Comparison of ENCODE assay signal across 1 cellular context in the genomic region with DNA sequence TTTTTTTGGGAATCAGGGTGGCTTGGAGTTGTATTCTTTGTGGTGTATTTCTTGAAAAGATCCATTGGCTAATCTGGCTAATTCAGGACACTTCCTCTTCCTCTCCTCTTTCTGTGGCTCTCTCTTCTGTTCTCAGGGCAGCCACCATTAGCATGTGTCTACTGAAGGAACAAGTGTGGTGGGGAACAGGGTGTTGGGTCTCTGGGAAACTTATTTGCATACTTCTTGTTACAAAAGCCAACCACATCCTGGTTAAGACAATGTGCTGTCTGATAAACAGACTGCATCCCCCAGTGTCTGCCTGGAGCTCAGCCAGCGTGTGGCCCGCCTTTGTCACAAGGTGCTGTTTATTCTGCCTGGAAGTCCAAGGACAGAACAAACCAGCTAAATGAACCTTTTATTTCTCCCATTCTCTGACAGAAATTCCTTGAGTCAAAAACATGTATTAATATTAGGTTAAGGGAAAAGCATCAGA.
TF ChIP-seq lines count a peak whose summit lies in the region.

No MANE protein-coding gene starts in this region.

TF ChIP-seq in HepG2, 621 proteins besides CTCF, POLR2A, EP300 and RAD21 (continued from another document and continues in another):
- TF ChIP-seq MLXIP (CRISPR knock-in tag; IDR thresholded peaks at IDR 0.05; ENCODE audit: borderline replicate concordance) (no peak), ZFAT (CRISPR knock-in tag; conservative IDR thresholded peaks at IDR 0.05) (no peak), ZNF264 (CRISPR knock-in tag; IDR thresholded peaks at IDR 0.05) (no peak), SNRNP70 (IDR thresholded peaks at IDR 0.05; ENCODE audit: low read depth, low read length) (no peak), ZNF75D (CRISPR knock-in tag; IDR thresholded peaks at IDR 0.05; ENCODE audit: borderline replicate concordance) (no peak), CEBPB (IDR thresholded peaks at IDR 0.05; ENCODE audit: borderline replicate concordance, low read depth, low read length) (no peak), RBM39 (IDR thresholded peaks at IDR 0.05; ENCODE audit: low read depth, low read length, poor library complexity, severe bottlenecking) (no peak), CSRNP1 (CRISPR knock-in tag; IDR thresholded peaks at IDR 0.05) (peak; percentile 66; the same call in 1 of the 2 replicates), GMEB2 (CRISPR knock-in tag; IDR thresholded peaks at IDR 0.05; ENCODE audit: low read depth) (no peak), ZNF354B (CRISPR knock-in tag; IDR thresholded peaks at IDR 0.05) (no peak), ZNF784 (CRISPR knock-in tag; IDR thresholded peaks at IDR 0.05; ENCODE audit: borderline replicate concordance) (no peak), TOPORS (CRISPR knock-in tag; IDR thresholded peaks at IDR 0.05) (peak; percentile 55; the same call in 1 of the 2 replicates), BRF2 (CRISPR knock-in tag; IDR thresholded peaks at IDR 0.05) (peak; percentile 51; the same call in 1 of the 2 replicates), FOXK1 (CRISPR knock-in tag; IDR thresholded peaks at IDR 0.05; ENCODE audit: borderline replicate concordance, low read depth) (peak; percentile 99), KAT8 (CRISPR knock-in tag; IDR thresholded peaks at IDR 0.05) (peak; percentile 74), NR1H2 (CRISPR knock-in tag; IDR thresholded peaks at IDR 0.05; ENCODE audit: borderline replicate concordance, low read depth) (peak; percentile 49; the same call in 1 of the 2 replicates), KLF11 (CRISPR knock-in tag; IDR thresholded peaks at IDR 0.05) (no peak), KLF6 (CRISPR knock-in tag; IDR thresholded peaks at IDR 0.05) (no peak), ZNF34 (CRISPR knock-in tag; IDR thresholded peaks at IDR 0.05; ENCODE audit: borderline replicate concordance) (no peak), ZNF652 (CRISPR knock-in tag; IDR thresholded peaks at IDR 0.05; ENCODE audit: borderline replicate concordance, low read depth) (no peak), U2AF2 (IDR thresholded peaks at IDR 0.05; ENCODE audit: low read depth, low read length) (no peak), NR0B2 (CRISPR knock-in tag; IDR thresholded peaks at IDR 0.05) (no peak), SMYD3 (CRISPR knock-in tag; IDR thresholded peaks at IDR 0.05) (0 out of 2 replicates have a peak, but pooled peaks have one; percentile 61), TBP (CRISPR knock-in tag; IDR thresholded peaks at IDR 0.05) (no peak), KDM3A (CRISPR knock-in tag; IDR thresholded peaks at IDR 0.05; ENCODE audit: low read depth) (no peak), ZNF747 (CRISPR knock-in tag; IDR thresholded peaks at IDR 0.05; ENCODE audit: borderline replicate concordance) (no peak), NFKBIZ (CRISPR knock-in tag; IDR thresholded peaks at IDR 0.05) (peak; percentile 99), ZEB1 (IDR thresholded peaks at IDR 0.05; ENCODE audit: insufficient replicate concordance, low read depth) (no peak), ZNF609 (CRISPR knock-in tag; IDR thresholded peaks at IDR 0.05; ENCODE audit: borderline replicate concordance) (peak; percentile 94), TEAD2 (CRISPR knock-in tag; IDR thresholded peaks at IDR 0.05) (no peak), REPIN1 (CRISPR knock-in tag; IDR thresholded peaks at IDR 0.05; ENCODE audit: borderline replicate concordance, low read depth) (peak; percentile 83), ZNF577 (CRISPR knock-in tag; IDR thresholded peaks at IDR 0.05; ENCODE audit: borderline replicate concordance, low read depth) (no peak), MTF1 (CRISPR knock-in tag; IDR thresholded peaks at IDR 0.05) (no peak)
- TF ChIP-seq, protein P1, sequence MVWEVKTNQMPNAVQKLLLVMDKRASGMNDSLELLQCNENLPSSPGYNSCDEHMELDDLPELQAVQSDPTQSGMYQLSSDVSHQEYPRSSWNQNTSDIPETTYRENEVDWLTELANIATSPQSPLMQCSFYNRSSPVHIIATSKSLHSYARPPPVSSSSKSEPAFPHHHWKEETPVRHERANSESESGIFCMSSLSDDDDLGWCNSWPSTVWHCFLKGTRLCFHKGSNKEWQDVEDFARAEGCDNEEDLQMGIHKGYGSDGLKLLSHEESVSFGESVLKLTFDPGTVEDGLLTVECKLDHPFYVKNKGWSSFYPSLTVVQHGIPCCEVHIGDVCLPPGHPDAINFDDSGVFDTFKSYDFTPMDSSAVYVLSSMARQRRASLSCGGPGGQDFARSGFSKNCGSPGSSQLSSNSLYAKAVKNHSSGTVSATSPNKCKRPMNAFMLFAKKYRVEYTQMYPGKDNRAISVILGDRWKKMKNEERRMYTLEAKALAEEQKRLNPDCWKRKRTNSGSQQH (CRISPR knock-in tag; IDR thresholded peaks at IDR 0.05; ENCODE audit: low read depth): no peak
- TF ChIP-seq, protein P2, sequence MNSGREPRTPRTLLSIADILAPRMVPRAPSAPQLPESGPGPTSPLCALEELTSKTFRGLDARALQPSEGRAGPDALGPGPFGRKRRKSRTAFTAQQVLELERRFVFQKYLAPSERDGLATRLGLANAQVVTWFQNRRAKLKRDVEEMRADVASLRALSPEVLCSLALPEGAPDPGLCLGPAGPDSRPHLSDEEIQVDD (CRISPR knock-in tag; IDR thresholded peaks at IDR 0.05; ENCODE audit: borderline replicate concordance): no peak
- TF ChIP-seq, protein P3, sequence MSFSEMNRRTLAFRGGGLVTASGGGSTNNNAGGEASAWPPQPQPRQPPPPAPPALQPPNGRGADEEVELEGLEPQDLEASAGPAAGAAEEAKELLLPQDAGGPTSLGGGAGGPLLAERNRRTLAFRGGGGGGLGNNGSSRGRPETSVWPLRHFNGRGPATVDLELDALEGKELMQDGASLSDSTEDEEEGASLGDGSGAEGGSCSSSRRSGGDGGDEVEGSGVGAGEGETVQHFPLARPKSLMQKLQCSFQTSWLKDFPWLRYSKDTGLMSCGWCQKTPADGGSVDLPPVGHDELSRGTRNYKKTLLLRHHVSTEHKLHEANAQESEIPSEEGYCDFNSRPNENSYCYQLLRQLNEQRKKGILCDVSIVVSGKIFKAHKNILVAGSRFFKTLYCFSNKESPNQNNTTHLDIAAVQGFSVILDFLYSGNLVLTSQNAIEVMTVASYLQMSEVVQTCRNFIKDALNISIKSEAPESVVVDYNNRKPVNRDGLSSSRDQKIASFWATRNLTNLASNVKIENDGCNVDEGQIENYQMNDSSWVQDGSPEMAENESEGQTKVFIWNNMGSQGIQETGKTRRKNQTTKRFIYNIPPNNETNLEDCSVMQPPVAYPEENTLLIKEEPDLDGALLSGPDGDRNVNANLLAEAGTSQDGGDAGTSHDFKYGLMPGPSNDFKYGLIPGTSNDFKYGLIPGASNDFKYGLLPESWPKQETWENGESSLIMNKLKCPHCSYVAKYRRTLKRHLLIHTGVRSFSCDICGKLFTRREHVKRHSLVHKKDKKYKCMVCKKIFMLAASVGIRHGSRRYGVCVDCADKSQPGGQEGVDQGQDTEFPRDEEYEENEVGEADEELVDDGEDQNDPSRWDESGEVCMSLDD (CRISPR knock-in tag; IDR thresholded peaks at IDR 0.05; ENCODE audit: borderline replicate concordance): no peak
- TF ChIP-seq, protein P4, sequence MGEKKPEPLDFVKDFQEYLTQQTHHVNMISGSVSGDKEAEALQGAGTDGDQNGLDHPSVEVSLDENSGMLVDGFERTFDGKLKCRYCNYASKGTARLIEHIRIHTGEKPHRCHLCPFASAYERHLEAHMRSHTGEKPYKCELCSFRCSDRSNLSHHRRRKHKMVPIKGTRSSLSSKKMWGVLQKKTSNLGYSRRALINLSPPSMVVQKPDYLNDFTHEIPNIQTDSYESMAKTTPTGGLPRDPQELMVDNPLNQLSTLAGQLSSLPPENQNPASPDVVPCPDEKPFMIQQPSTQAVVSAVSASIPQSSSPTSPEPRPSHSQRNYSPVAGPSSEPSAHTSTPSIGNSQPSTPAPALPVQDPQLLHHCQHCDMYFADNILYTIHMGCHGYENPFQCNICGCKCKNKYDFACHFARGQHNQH (CRISPR knock-in tag; IDR thresholded peaks at IDR 0.05): peak; percentile 95
